In the genomic region with DNA sequence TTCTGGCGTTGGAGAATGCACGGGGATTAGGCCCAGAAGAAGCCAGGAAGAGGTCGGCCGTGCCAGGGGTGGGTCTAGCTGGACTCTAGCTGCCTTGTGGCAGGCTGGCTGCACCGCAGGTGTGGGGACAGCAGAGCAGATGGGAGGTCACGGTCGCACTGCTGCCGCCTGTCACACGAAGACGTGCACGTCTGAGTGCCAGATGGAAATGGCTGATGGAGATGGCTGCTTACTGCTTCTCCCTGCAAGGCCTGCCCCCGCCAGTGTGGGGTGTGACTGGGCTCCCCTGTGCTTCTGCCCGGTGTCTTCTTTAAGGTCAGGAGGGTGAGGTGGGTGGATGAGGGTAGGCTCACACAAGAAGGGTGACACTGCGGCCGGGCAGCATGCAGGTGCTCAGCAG, we compare ENCODE assay signal across 1 cellular context.
TF ChIP-seq lines count a peak whose summit lies in the region.

No MANE protein-coding gene starts in this region.

TF ChIP-seq in IMR-90, 13 proteins besides CTCF, POLR2A, EP300 and RAD21:
- TF ChIP-seq MXI1 (IDR thresholded peaks at IDR 0.05; ENCODE audit: borderline replicate concordance, low read depth, low read length): no peak
- TF ChIP-seq, protein P1, sequence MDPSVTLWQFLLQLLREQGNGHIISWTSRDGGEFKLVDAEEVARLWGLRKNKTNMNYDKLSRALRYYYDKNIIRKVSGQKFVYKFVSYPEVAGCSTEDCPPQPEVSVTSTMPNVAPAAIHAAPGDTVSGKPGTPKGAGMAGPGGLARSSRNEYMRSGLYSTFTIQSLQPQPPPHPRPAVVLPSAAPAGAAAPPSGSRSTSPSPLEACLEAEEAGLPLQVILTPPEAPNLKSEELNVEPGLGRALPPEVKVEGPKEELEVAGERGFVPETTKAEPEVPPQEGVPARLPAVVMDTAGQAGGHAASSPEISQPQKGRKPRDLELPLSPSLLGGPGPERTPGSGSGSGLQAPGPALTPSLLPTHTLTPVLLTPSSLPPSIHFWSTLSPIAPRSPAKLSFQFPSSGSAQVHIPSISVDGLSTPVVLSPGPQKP (IDR thresholded peaks at IDR 0.05; ENCODE audit: borderline replicate concordance, low read depth, low read length): no peak
- no peak for TF ChIP-seq CHD1 (IDR thresholded peaks at IDR 0.05; ENCODE audit: low read depth, low read length)
- TF ChIP-seq MAFK (IDR thresholded peaks at IDR 0.05; ENCODE audit: low read depth, low read length): no peak
- TF ChIP-seq RFX5 (IDR thresholded peaks at IDR 0.05; ENCODE audit: low read depth, low read length): no peak
- TF ChIP-seq, protein P2, sequence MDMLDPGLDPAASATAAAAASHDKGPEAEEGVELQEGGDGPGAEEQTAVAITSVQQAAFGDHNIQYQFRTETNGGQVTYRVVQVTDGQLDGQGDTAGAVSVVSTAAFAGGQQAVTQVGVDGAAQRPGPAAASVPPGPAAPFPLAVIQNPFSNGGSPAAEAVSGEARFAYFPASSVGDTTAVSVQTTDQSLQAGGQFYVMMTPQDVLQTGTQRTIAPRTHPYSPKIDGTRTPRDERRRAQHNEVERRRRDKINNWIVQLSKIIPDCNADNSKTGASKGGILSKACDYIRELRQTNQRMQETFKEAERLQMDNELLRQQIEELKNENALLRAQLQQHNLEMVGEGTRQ (IDR thresholded peaks at IDR 0.05; ENCODE audit: low read depth, low read length): no peak
- TF ChIP-seq RCOR1 (IDR thresholded peaks at IDR 0.05; ENCODE audit: insufficient replicate concordance, low read length): no peak
- TF ChIP-seq MAZ (IDR thresholded peaks at IDR 0.05; ENCODE audit: borderline replicate concordance, low read depth, low read length): no peak
